In the genomic region with DNA sequence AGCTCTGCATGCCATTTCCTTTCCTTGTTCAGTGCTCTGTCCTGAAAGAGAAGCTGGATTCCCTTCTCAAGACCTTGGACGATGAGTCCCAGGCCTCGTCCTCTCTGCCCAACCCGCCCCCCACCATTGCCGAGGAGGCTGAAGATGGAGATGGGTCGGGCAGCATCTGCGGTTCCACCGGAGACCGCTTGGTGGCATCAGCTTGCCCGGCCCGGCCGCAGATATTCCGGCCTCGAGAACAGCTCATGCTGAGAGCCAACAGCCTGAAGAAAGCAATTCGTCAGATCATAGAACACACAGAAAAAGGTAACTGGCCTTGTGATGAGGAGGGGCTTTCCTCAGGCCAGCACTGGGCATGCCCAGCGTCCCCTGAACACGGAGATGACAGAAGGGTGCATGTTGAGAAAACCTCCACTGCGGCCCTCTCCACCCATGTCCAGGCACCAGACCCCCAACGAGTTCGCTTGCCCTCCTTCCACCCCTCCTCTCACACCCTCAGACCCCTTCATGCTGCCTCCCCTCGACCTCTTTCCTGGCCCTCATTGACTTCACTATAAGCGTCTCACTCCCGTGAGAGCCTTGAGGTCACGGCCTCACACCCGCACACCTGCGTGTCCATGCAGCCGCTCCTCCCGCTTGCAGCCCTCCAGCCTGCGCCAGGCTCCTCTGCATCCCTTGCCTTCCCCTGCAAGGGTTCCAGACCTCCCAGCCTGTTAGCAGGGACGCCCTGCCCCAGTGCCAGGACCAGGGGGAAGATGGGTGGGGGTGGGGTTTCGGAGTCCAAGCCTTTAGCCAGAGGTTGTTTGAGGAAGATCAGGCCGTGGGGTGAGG, we compare ENCODE assay signal across 8 cellular contexts.
DNase-seq lines count a peak whose midpoint lies in the region; ATAC-seq, FAIRE-seq and TF ChIP-seq lines count a peak whose summit lies in the region.

No MANE protein-coding gene starts in this region.

- no peak overlapping the region for H3K9ac ChIP-seq in HepG2 (ENCODE audit: insufficient read depth, low read depth, low read length)

- no peak for TF ChIP-seq POLR2A in HepG2 (IDR thresholded peaks at IDR 0.05; ENCODE audit: insufficient read depth in 1 of 2, low read depth in 2 of 2, low read length in 2 of 2)

- ATAC-seq in HepG2 (peak; percentile 19), HG02798 (IDR thresholded peaks at IDR 0.05; ENCODE audit: poor library complexity, unreplicated experiment) (no peak), GM21619 (IDR thresholded peaks at IDR 0.05; ENCODE audit: unreplicated experiment) (no peak)

- H3K9me3 ChIP-seq in A673 (ENCODE audit: low read depth, low read length, poor library complexity, severe bottlenecking) (no peaks in the 10 kb centered on the region), HepG2 (ENCODE audit: low read length) (no peaks in the 10 kb centered on the region)

- DNase-seq in A673 (ENCODE audit: low spot score) (peak; percentile 74), HT1080 (ENCODE audit: low read depth) (peak; percentile 24), dedifferentiated amniotic fluid mesenchymal stem cell (ENCODE audit: extremely low spot score) (peak; percentile 38), HepG2 (ENCODE audit: low spot score) (no peak), GOT3 (lab: John Stamatoyannopoulos, UW) (no peak)
- no peak for DNase-seq in activated CD4-positive, CD25-positive, alpha-beta regulatory T cell (lab: John Stamatoyannopoulos, UW)

- H3K79me2 ChIP-seq in HepG2 (ENCODE audit: insufficient read depth, low read length): no peaks in the 10 kb centered on the region

- H3K4me1 ChIP-seq in A673 (ENCODE audit: insufficient read depth, low read length, poor library complexity, severe bottlenecking) (peaks cover 7% of the 10 kb centered on the region), HepG2 (ENCODE audit: insufficient read depth, low read length) (peaks cover 10% of the 10 kb centered on the region)

- H3K4me3 ChIP-seq in A673 (ENCODE audit: low read depth, low read length, poor library complexity, severe bottlenecking): no peak overlapping the region
- no peak overlapping the region for H3K4me3 ChIP-seq in HepG2 (replicated peaks in 1 of 3; ENCODE audit: insufficient read depth in 1 of 3, low read depth in 2 of 3, low read length in 3 of 3)

- intact Hi-C loops in A673 (cut with micrococcal nuclease; ENCODE audit: unreplicated experiment): loop anchor here (1.0 to 5.0 kb wide), 2 partner anchors 262 to 383 kb away; no protein-coding TSS in a partner anchor
- intact Hi-C loops in HepG2 (cut with micrococcal nuclease; ENCODE audit: unreplicated experiment): loop anchor here (5.0 to 10.0 kb wide), 3 partner anchors 94 to 386 kb away; a partner anchor contains a TSS

- H3K36me3 ChIP-seq in A673 (ENCODE audit: insufficient read depth, low read length, poor library complexity, severe bottlenecking) (peaks cover 69% of the 10 kb centered on the region), HepG2 (replicated peaks in 1 of 2; ENCODE audit: control insufficient read depth in 1 of 2, insufficient read depth in 2 of 2, low read length in 2 of 2) (peaks cover 56 to 93% of the 10 kb centered on the region in 2 experiments)

- POLR2A ChIA-PET in A673 (lab: Charles Lee; ENCODE audit: low non-redundant PET) (interaction anchor here (0.6 kb wide), 1 partner anchor 40 kb away, joined by 3 read pairs; no protein-coding TSS in a partner anchor), HepG2 (lab: Yijun Ruan, JAX) (no interaction called here)

- TF ChIP-seq EP300 in HepG2 (IDR thresholded peaks at IDR 0.05; ENCODE audit: low read depth in 2 of 2, low read length in 2 of 2) (no peak), HepG2 (CRISPR knock-in tag; IDR thresholded peaks at IDR 0.05; ENCODE audit: borderline replicate concordance) (no peak)

- CTCF ChIA-PET in A673 (lab: Charles Lee) (interaction anchor here (0.5 to 1.8 kb wide), 4 partner anchors 23 to 477 kb away, joined by 3 to 8 read pairs (median 4); a partner anchor contains a TSS), HepG2 (lab: Yijun Ruan, JAX; ENCODE audit: low intra/inter-chr PET ratio, low total read pairs) (no interaction called here)

- H2AFZ ChIP-seq in HepG2 (ENCODE audit: low read length): no peak overlapping the region

- H4K20me1 ChIP-seq in HepG2 (ENCODE audit: insufficient read depth, low read length): no peaks in the 10 kb centered on the region

- no peak overlapping the region for H3K4me2 ChIP-seq in HepG2 (ENCODE audit: low read depth, low read length)

- TF ChIP-seq RAD21 in HepG2 (CRISPR knock-in tag; IDR thresholded peaks at IDR 0.05): no peak

- in situ Hi-C loops in HepG2 (cut with HindIII; ENCODE audit: extremely low pct_ligation_motif_present, low pct_unique_long_range_greater_than_20kb): no loop called here

- H3K27ac ChIP-seq in A673 (ENCODE audit: low read depth, low read length, poor library complexity, severe bottlenecking): no peak overlapping the region
- no peak overlapping the region for H3K27ac ChIP-seq in HepG2 (ENCODE audit: extremely low read length, insufficient read depth, low read length)

- BruUV-seq in A673 (replicated peaks; lab: Mats Ljungman, UMichigan) (no TSS peak), HepG2 (replicated peaks; lab: Mats Ljungman, UMichigan) (no TSS peak)

- FAIRE-seq in HepG2 (lab: Jason Lieb, UNC): no peak

- 95% methylated on average over 31 of the region's 31 CpGs for WGBS in HepG2 (ENCODE audit: low lambda C conversion rate)

- TF ChIP-seq CTCF in A673 (conservative IDR thresholded peaks at IDR 0.05; ENCODE audit: low read depth, low read length) (peak; percentile 89), HepG2 (CRISPR knock-in tag; IDR thresholded peaks at IDR 0.05) (peak; percentile 47)

- H3K27me3 ChIP-seq in A673 (replicated peaks; ENCODE audit: insufficient read depth, low read depth, low read length, poor library complexity) (no peaks in the 10 kb centered on the region), HepG2 (ENCODE audit: control insufficient read depth in 1 of 2, insufficient read depth in 2 of 2, low read length in 2 of 2) (no peaks in the 10 kb centered on the region)

TF ChIP-seq in HepG2, 621 proteins besides CTCF, POLR2A, EP300 and RAD21:
- TF ChIP-seq ZKSCAN1 (IDR thresholded peaks at IDR 0.05; ENCODE audit: low read length): no peak
- TF ChIP-seq STAG1 (CRISPR knock-in tag; IDR thresholded peaks at IDR 0.05): peak; percentile 40
- TF ChIP-seq, protein P1, sequence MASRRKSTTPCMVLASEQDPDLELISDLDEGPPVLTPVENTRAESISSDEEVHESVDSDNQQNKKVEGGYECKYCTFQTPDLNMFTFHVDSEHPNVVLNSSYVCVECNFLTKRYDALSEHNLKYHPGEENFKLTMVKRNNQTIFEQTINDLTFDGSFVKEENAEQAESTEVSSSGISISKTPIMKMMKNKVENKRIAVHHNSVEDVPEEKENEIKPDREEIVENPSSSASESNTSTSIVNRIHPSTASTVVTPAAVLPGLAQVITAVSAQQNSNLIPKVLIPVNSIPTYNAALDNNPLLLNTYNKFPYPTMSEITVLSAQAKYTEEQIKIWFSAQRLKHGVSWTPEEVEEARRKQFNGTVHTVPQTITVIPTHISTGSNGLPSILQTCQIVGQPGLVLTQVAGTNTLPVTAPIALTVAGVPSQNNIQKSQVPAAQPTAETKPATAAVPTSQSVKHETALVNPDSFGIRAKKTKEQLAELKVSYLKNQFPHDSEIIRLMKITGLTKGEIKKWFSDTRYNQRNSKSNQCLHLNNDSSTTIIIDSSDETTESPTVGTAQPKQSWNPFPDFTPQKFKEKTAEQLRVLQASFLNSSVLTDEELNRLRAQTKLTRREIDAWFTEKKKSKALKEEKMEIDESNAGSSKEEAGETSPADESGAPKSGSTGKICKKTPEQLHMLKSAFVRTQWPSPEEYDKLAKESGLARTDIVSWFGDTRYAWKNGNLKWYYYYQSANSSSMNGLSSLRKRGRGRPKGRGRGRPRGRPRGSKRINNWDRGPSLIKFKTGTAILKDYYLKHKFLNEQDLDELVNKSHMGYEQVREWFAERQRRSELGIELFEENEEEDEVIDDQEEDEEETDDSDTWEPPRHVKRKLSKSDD (CRISPR knock-in tag; IDR thresholded peaks at IDR 0.05; ENCODE audit: low read depth): no peak

Comparison
In these comparisons a context has a peak if more than half of its experiments do, and no peak if none do; other contexts are left out.
1. DNase-seq: peak in A673 (single experiment), HT1080 (single experiment) and dedifferentiated amniotic fluid mesenchymal stem cell (single experiment); none in HepG2 (single experiment), GOT3 (single experiment) and activated CD4-positive, CD25-positive, alpha-beta regulatory T cell (0 of 4).